Comparison of ENCODE assay signal across 1 cellular context in genomic region chr10:70232155-70232858, GRCh38.
A peak's percentile ranks its signal among the peaks of the same experiment; 100 is the strongest.
TF ChIP-seq lines count a peak whose summit lies in the region.

No MANE protein-coding gene starts in this region.

TF ChIP-seq in K562, 482 proteins besides CTCF, POLR2A, EP300 and RAD21 (continued from another document and continues in another):
- TF ChIP-seq CREB3L1 (IDR thresholded peaks at IDR 0.05; ENCODE audit: borderline replicate concordance, low read depth) (no peak), ZNF511 (CRISPR knock-in tag; IDR thresholded peaks at IDR 0.05) (0 out of 2 replicates have a peak, but pooled peaks have one; percentile 28), SMAD4 (CRISPR knock-in tag; conservative IDR thresholded peaks at IDR 0.05) (peak; percentile 41), TCF7 (IDR thresholded peaks at IDR 0.05; ENCODE audit: borderline replicate concordance) (no peak), MTA2 (IDR thresholded peaks at IDR 0.05; ENCODE audit: low read depth) (no peak), FOXK2 (conservative IDR thresholded peaks at IDR 0.05 in 1 of 2, IDR thresholded peaks at IDR 0.05 in 1 of 2; ENCODE audit: low read depth in 2 of 2) (peak in 1 of 2 experiments; percentile 33; a peak in 1 of 4 replicates), ZBTB5 (IDR thresholded peaks at IDR 0.05) (no peak), CREB3 (tag; conservative IDR thresholded peaks at IDR 0.05; ENCODE audit: low read depth) (no peak), ZSCAN29 (IDR thresholded peaks at IDR 0.05) (0 out of 2 replicates have a peak, but pooled peaks have one; percentile 27), ETV5 (CRISPR knock-in tag; IDR thresholded peaks at IDR 0.05; ENCODE audit: low read depth) (0 out of 2 replicates have a peak, but pooled peaks have one; percentile 23), CHAMP1 (IDR thresholded peaks at IDR 0.05) (no peak), ZBTB7A (IDR thresholded peaks at IDR 0.05; ENCODE audit: borderline replicate concordance, control insufficient read depth, low read depth, low read length) (peak; percentile 43; the same call in 1 of the 2 replicates), MTF1 (CRISPR knock-in tag; IDR thresholded peaks at IDR 0.05; ENCODE audit: borderline replicate concordance) (no peak), ATF3 (IDR thresholded peaks at IDR 0.05) (peak; percentile 97), ATF3 (CRISPR knock-in tag; conservative IDR thresholded peaks at IDR 0.05) (no peak), ARID1B (IDR thresholded peaks at IDR 0.05) (peak; percentile 61), CTBP1 (IDR thresholded peaks at IDR 0.05; ENCODE audit: borderline replicate concordance) (peak; percentile 62; the same call in 1 of the 2 replicates), STAT6 (CRISPR knock-in tag; IDR thresholded peaks at IDR 0.05) (peak; percentile 23; the same call in 1 of the 2 replicates), ZC3H8 (IDR thresholded peaks at IDR 0.05) (no peak), FOXJ3 (CRISPR knock-in tag; IDR thresholded peaks at IDR 0.05) (no peak), ESRRA (IDR thresholded peaks at IDR 0.05; ENCODE audit: borderline replicate concordance, low read depth) (no peak), MNT (conservative IDR thresholded peaks at IDR 0.05) (peak; percentile 57 to 64; a peak in 3 of 4 replicates), HINFP (tag; conservative IDR thresholded peaks at IDR 0.05; ENCODE audit: low read depth) (no peak), DIDO1 (tag; IDR thresholded peaks at IDR 0.05; ENCODE audit: low read depth) (no peak), CREB1 (IDR thresholded peaks at IDR 0.05) (0 out of 2 replicates have a peak, but pooled peaks have one; percentile 19), CREB1 (CRISPR knock-in tag; IDR thresholded peaks at IDR 0.05) (no peak; the same call in 1 of the 2 replicates), JUNB (CRISPR knock-in tag; conservative IDR thresholded peaks at IDR 0.05) (peak; percentile 71; the same call in 1 of the 2 replicates), WHSC1 (IDR thresholded peaks at IDR 0.05; ENCODE audit: low read length) (no peak), TEAD4 (IDR thresholded peaks at IDR 0.05; ENCODE audit: low read length) (0 out of 2 replicates have a peak, but pooled peaks have one; percentile 10), TEAD4 (CRISPR knock-in tag; IDR thresholded peaks at IDR 0.05; ENCODE audit: borderline replicate concordance) (no peak), ZNF133 (CRISPR knock-in tag; IDR thresholded peaks at IDR 0.05) (no peak), PPARD (CRISPR knock-in tag; IDR thresholded peaks at IDR 0.05) (no peak), SMC3 (conservative IDR thresholded peaks at IDR 0.05; ENCODE audit: insufficient read depth, low read depth, low read length) (no peak), HDAC1 (IDR thresholded peaks at IDR 0.05) (peak in 1 of 2 experiments; percentile 30; a peak in 1 of 4 replicates), TBL1XR1 (IDR thresholded peaks at IDR 0.05; ENCODE audit: low read length in 2 of 2) (no peak), HBP1 (CRISPR knock-in tag; IDR thresholded peaks at IDR 0.05) (no peak), KLF16 (IDR thresholded peaks at IDR 0.05) (no peak), NR2F6 (CRISPR knock-in tag; IDR thresholded peaks at IDR 0.05) (no peak), RBBP5 (IDR thresholded peaks at IDR 0.05; ENCODE audit: borderline replicate concordance, insufficient read depth, low read length, poor library complexity, severe bottlenecking) (peak; percentile 89), BHLHE40 (IDR thresholded peaks at IDR 0.05; ENCODE audit: low read length) (peak; percentile 40; the same call in 1 of the 2 replicates), CBX8 (IDR thresholded peaks at IDR 0.05; ENCODE audit: borderline replicate concordance, extremely low read depth, low read depth, low read length, poor library complexity, severe bottlenecking) (no peak), ATF4 (CRISPR knock-in tag; IDR thresholded peaks at IDR 0.05) (no peak), TCF15 (CRISPR knock-in tag; IDR thresholded peaks at IDR 0.05) (0 out of 2 replicates have a peak, but pooled peaks have one; percentile 51), HDAC2 (IDR thresholded peaks at IDR 0.05) (0 out of 2 replicates have a peak, but pooled peaks have one; percentile 64), PML (IDR thresholded peaks at IDR 0.05; ENCODE audit: low read length) (0 out of 2 replicates have a peak, but pooled peaks have one; percentile 28)
